Comparison of ENCODE assay signal across 12 cellular contexts in genomic region chr16:79509221-79509631, GRCh38.
DNase-seq lines count a peak whose midpoint lies in the region; ATAC-seq lines count a peak whose summit lies in the region.
"Had no signal": no experiment of that assay in that cellular context is flagged by ENCODE, and none has a peak within 500 bp of the region (broad histone marks: within the 10 kb centered on the region; RNA-seq: fewer than 3 reads in every experiment).

No MANE protein-coding gene starts in this region.

- no peaks in the 10 kb centered on the region for H3K9me3 Mint-ChIP-seq in activated CD8-positive, alpha-beta T cell treated with anti-CD3 and anti-CD28 coated beads, Interleukin-2, amount 10 ng/mL, durations not matched to agents 7 days and 5 days (ENCODE audit: insufficient read depth)

- H3K27ac ChIP-seq in caudate nucleus (ENCODE audit: low read depth, low read length) = peak overlapping the region; percentile 22

- no peak overlapping the region for H3K4me3 Mint-ChIP-seq in activated CD8-positive, alpha-beta T cell treated with anti-CD3 and anti-CD28 coated beads, Interleukin-2, amount 10 ng/mL, durations not matched to agents 7 days and 5 days
- H3K4me3 Mint-ChIP-seq: CD4-positive, CD25-positive, alpha-beta regulatory T cell had no signal

- no peaks in the 10 kb centered on the region for H3K36me3 Mint-ChIP-seq in activated CD8-positive, alpha-beta T cell treated with anti-CD3 and anti-CD28 coated beads, Interleukin-2, amount 10 ng/mL, durations not matched to agents 7 days and 5 days (ENCODE audit: low read depth)
- H3K36me3 Mint-ChIP-seq: CD4-positive, CD25-positive, alpha-beta regulatory T cell had no signal

- DNase-seq in C1 segment of cervical spinal cord (lab: John Stamatoyannopoulos, UW) = peak; percentile 5 to 100 (median 62)
- peak; percentile 24 for DNase-seq in NCI-H1105 (lab: John Stamatoyannopoulos, UW)
- DNase-seq in caudate nucleus (lab: John Stamatoyannopoulos, UW) = peak in 52 of 61 donors; percentile 12 to 99 (median 47)
- DNase-seq in mucosa of gallbladder (ENCODE audit: low spot score) = peak; percentile 64
- DNase-seq in NK-92 (lab: John Stamatoyannopoulos, UW; ENCODE audit: unreplicated experiment) = no peak
- no peak for DNase-seq in NCI-H146 treated with DMSO at 0.1 percent for 48 hours (lab: John Stamatoyannopoulos, UW; ENCODE audit: unreplicated experiment)
- DNase-seq in activated CD8-positive, alpha-beta T cell treated with anti-CD3 and anti-CD28 coated beads, Interleukin-2, amount 10 ng/mL, durations not matched to agents 7 days and 5 days = no peak
- no peak for DNase-seq in NCI-H1930 (lab: John Stamatoyannopoulos, UW)
- DNase-seq: activated gamma-delta T cell treated with Interleukin-2 at 50 U/mL for 16 hours; CD4-positive, CD25-positive, alpha-beta regulatory T cell; NCI-H774; stimulated activated naive CD4-positive, alpha-beta T cell had no signal

- POLR2A ChIA-PET in activated CD8-positive, alpha-beta T cell treated with anti-CD3 and anti-CD28 coated beads, Interleukin-2, amount 10 ng/mL, durations not matched to agents 7 days and 5 days (lab: Charles Lee) = no interaction called here

- no peak for ATAC-seq in activated CD8-positive, alpha-beta T cell treated with anti-CD3 and anti-CD28 coated beads, Interleukin-2, amount 10 ng/mL, durations not matched to agents 7 days and 5 days

- H3K27ac Mint-ChIP-seq in activated CD8-positive, alpha-beta T cell treated with anti-CD3 and anti-CD28 coated beads, Interleukin-2, amount 10 ng/mL, durations not matched to agents 7 days and 5 days = no peak overlapping the region
- H3K27ac Mint-ChIP-seq: CD4-positive, CD25-positive, alpha-beta regulatory T cell had no signal

- CTCF ChIA-PET in activated CD8-positive, alpha-beta T cell treated with anti-CD3 and anti-CD28 coated beads, Interleukin-2, amount 10 ng/mL, durations not matched to agents 7 days and 5 days (lab: Charles Lee) = no interaction called here

- no peaks in the 10 kb centered on the region for H3K4me1 Mint-ChIP-seq in activated CD8-positive, alpha-beta T cell treated with anti-CD3 and anti-CD28 coated beads, Interleukin-2, amount 10 ng/mL, durations not matched to agents 7 days and 5 days (ENCODE audit: low read depth)
- H3K4me1 Mint-ChIP-seq: CD4-positive, CD25-positive, alpha-beta regulatory T cell had no signal

- peaks cover 4% of the 10 kb centered on the region for H3K27me3 Mint-ChIP-seq in activated CD8-positive, alpha-beta T cell treated with anti-CD3 and anti-CD28 coated beads, Interleukin-2, amount 10 ng/mL, durations not matched to agents 7 days and 5 days (ENCODE audit: low read depth)

Comparison
In these comparisons a context has a peak if more than half of its experiments do, and no peak if none do; other contexts are left out.
1. DNase-seq: peak in C1 segment of cervical spinal cord (14 of 14), NCI-H1105 (single experiment), caudate nucleus (52 of 61) and mucosa of gallbladder (single experiment); none in NK-92 (single experiment), NCI-H146 treated with DMSO at 0.1 percent for 48 hours (single experiment), activated CD8-positive, alpha-beta T cell treated with anti-CD3 and anti-CD28 coated beads, Interleukin-2, amount 10 ng/mL, durations not matched to agents 7 days and 5 days (single experiment) and NCI-H1930 (0 of 2).